ENCODE assay signal across 8 cellular contexts in genomic region chr17:39982069-39982371, GRCh38. TPM values are rescaled to one million over a fixed set of nuclear protein-coding genes. Genes with fewer than 3 reads are reported as not detected.
A peak's percentile ranks its signal among the peaks of the same experiment; 100 is the strongest.
DNase-seq lines count a peak whose midpoint lies in the region; ATAC-seq and TF ChIP-seq lines count a peak whose summit lies in the region.

No MANE protein-coding gene starts in this region.

- peak overlapping the region; percentile 90 for H3K4me3 ChIP-seq in MM.1S (ENCODE audit: low read length)
- peak overlapping the region; percentile 85 for H3K4me3 ChIP-seq in neural progenitor cell

- no peaks in the 10 kb centered on the region for H3F3A ChIP-seq in MM.1S (ENCODE audit: insufficient read depth, low read length)
- H3F3A ChIP-seq in neural progenitor cell (ENCODE audit: low read depth) = peaks cover 11% of the 10 kb centered on the region

- H3K4me1 Mint-ChIP-seq in effector memory CD8-positive, alpha-beta T cell (ENCODE audit: low read depth in 2 of 2) = peaks cover 27 to 36% of the 10 kb centered on the region in 2 donors
- H3K4me1 Mint-ChIP-seq in neural progenitor cell = peaks cover 21% of the 10 kb centered on the region

- H3K4me1 ChIP-seq in MM.1S (ENCODE audit: low read length) (peaks cover 17% of the 10 kb centered on the region; the same call in 1 of the 2 replicates), neural progenitor cell (peaks cover 13% of the 10 kb centered on the region)

- H3K79me2 ChIP-seq in MM.1S (ENCODE audit: low read length) (peaks cover 61% of the 10 kb centered on the region), neural progenitor cell (ENCODE audit: low read depth) (peaks cover 30% of the 10 kb centered on the region)

- H3K36me3 ChIP-seq in MM.1S (replicated peaks; ENCODE audit: insufficient read depth, low read length) (peaks cover 16% of the 10 kb centered on the region), neural progenitor cell (peaks cover 5% of the 10 kb centered on the region)

- H3K9me3 ChIP-seq in MM.1S (replicated peaks; ENCODE audit: insufficient read depth, low read length) = no peaks in the 10 kb centered on the region
- no peaks in the 10 kb centered on the region for H3K9me3 ChIP-seq in neural progenitor cell (ENCODE audit: low read depth)

- no peak for TF ChIP-seq CTCF in C4-2B (conservative IDR thresholded peaks at IDR 0.05)
- TF ChIP-seq CTCF in MM.1S (IDR thresholded peaks at IDR 0.05; ENCODE audit: low read length) = no peak
- no peak for TF ChIP-seq CTCF in neural progenitor cell (IDR thresholded peaks at IDR 0.05)

- ATAC-seq in effector memory CD8-positive, alpha-beta T cell (replicated peaks) = no peak
- no peak for ATAC-seq in GM21825 (IDR thresholded peaks at IDR 0.05; ENCODE audit: unreplicated experiment)
- ATAC-seq in HG02885 (IDR thresholded peaks at IDR 0.05; ENCODE audit: poor library complexity, unreplicated experiment) = no peak

- H3K27me3 Mint-ChIP-seq in effector memory CD8-positive, alpha-beta T cell = no peaks in the 10 kb centered on the region
- H3K27me3 Mint-ChIP-seq in neural progenitor cell (ENCODE audit: insufficient read depth, low read depth) = peaks cover 4% of the 10 kb centered on the region

- H3K4me2 ChIP-seq in MM.1S (ENCODE audit: low read depth, low read length) = peak overlapping the region; percentile 90
- peak overlapping the region; percentile 91 for H3K4me2 ChIP-seq in neural progenitor cell

- H3K27ac Mint-ChIP-seq in effector memory CD8-positive, alpha-beta T cell = peak overlapping the region; percentile 92 to 98
- no peak overlapping the region for H3K27ac Mint-ChIP-seq in neural progenitor cell

- no peaks in the 10 kb centered on the region for H3K9me3 Mint-ChIP-seq in effector memory CD8-positive, alpha-beta T cell
- no peaks in the 10 kb centered on the region for H3K9me3 Mint-ChIP-seq in neural progenitor cell

- H3K9ac ChIP-seq in MM.1S (ENCODE audit: low read length) = peak overlapping the region; percentile 99
- peak overlapping the region; percentile 98 for H3K9ac ChIP-seq in neural progenitor cell

- H3K27ac ChIP-seq in C4-2B (peak overlapping the region; percentile 97; the same call in 1 of the 2 replicates), MM.1S (ENCODE audit: low read length) (no peak overlapping the region), neural progenitor cell (no peak overlapping the region)

- peaks cover 6% of the 10 kb centered on the region; the same call in 1 of the 2 replicates for H3K27me3 ChIP-seq in MM.1S (replicated peaks; ENCODE audit: insufficient read depth, low read length)
- H3K27me3 ChIP-seq in neural progenitor cell = peaks cover 7% of the 10 kb centered on the region

- H4K20me1 ChIP-seq in MM.1S (ENCODE audit: insufficient read depth, low read length) (peaks cover 6% of the 10 kb centered on the region; the same call in 1 of the 2 replicates), neural progenitor cell (ENCODE audit: low read depth) (peaks cover 23% of the 10 kb centered on the region)

- peak overlapping the region; percentile 89 to 96 for H3K4me3 Mint-ChIP-seq in effector memory CD8-positive, alpha-beta T cell
- H3K4me3 Mint-ChIP-seq in neural progenitor cell = peak overlapping the region; percentile 96

- H2AFZ ChIP-seq in MM.1S (ENCODE audit: low read length) = no peak overlapping the region
- H2AFZ ChIP-seq in neural progenitor cell (replicated peaks) = no peak overlapping the region

- DNase-seq in MM.1S = no peak
- DNase-seq in effector memory CD8-positive, alpha-beta T cell = no peak
- no peak for DNase-seq in neural progenitor cell (ENCODE audit: low spot score)
- DNase-seq in stimulated activated naive CD4-positive, alpha-beta T cell (lab: John Stamatoyannopoulos, UW) = no peak
- no peak for DNase-seq in GDM1 (lab: John Stamatoyannopoulos, UW)

- no peaks in the 10 kb centered on the region for H3K9me2 ChIP-seq in MM.1S (replicated peaks; ENCODE audit: insufficient read depth, low read length)

- H3K36me3 Mint-ChIP-seq in effector memory CD8-positive, alpha-beta T cell (ENCODE audit: insufficient read depth) = peaks cover 57% of the 10 kb centered on the region
- peaks cover 21% of the 10 kb centered on the region for H3K36me3 Mint-ChIP-seq in neural progenitor cell

RNA-seq across cellular contexts. Expression of gene PSMD3, which starts 1.4 kb away (rescaled TPM):
- total RNA-seq in neural progenitor cell (ENCODE audit: low replicate concordance) = 71.6 and 131 TPM in 2 replicates

RNA-seq across cellular contexts. Expression of gene GSDMA, which starts 19.2 kb away (rescaled TPM):
- total RNA-seq in neural progenitor cell (ENCODE audit: low replicate concordance) = 0.09 TPM in 1 of 2 replicates, not detected in the other

RNA-seq across cellular contexts. Expression of gene CSF3, which starts 33.2 kb away (rescaled TPM):
- total RNA-seq in neural progenitor cell (ENCODE audit: low replicate concordance) = not detected in 2 replicates

RNA-seq across cellular contexts. Expression of gene LRRC3C, which starts 54.5 kb away (rescaled TPM):
- total RNA-seq in neural progenitor cell (ENCODE audit: low replicate concordance) = not detected in 2 replicates

RNA-seq across cellular contexts. Expression of gene ORMDL3, which starts 54.6 kb away (rescaled TPM):
- 29.3 and 47.1 TPM in 2 replicates for total RNA-seq in neural progenitor cell (ENCODE audit: low replicate concordance)
